In the genomic region with DNA sequence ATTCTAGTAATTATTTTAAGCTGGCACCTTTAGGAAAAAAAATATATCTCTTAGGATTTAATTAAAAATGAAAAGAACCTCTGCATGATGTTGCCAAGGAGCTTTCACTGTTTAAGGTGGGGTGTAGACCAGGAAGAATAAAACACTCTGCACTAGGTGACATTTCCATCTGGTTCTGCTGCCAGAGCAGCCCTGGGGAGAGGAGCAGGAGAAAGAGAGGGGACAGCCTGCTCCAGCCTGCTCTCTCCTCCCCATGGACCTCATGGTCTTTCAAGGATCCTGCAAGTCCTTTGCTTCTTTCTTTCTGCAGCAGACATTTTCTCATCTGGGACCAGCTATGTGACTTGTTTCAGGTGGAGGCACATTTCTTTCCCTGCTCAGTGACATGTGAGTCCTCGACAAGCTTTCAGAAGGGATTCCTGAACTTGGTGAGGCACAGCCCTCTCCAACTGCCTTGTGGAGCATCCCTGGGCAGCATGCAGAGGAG, we compare ENCODE assay signal across 14 cellular contexts. TPM values are rescaled to one million over a fixed set of nuclear protein-coding genes. Genes with fewer than 3 reads are reported as not detected.
"Had no signal": no experiment of that assay in that cellular context is flagged by ENCODE, and none has a peak within 500 bp of the region (broad histone marks: within the 10 kb centered on the region; RNA-seq: fewer than 3 reads in every experiment).

No MANE protein-coding gene starts in this region.

- H3K36me3 ChIP-seq: heart left ventricle, stomach, tibial nerve had no signal

- FAIRE-seq: endothelial cell of umbilical vein, islet of Langerhans had no signal

- ATAC-seq: activated CD4-positive, alpha-beta T cell treated with anti-CD3 and anti-CD28 coated beads for 36 hours; activated CD8-positive, alpha-beta T cell treated with anti-CD3 and anti-CD28 coated beads, Interleukin-2, amount 10 ng/mL, durations not matched to agents 7 days and 5 days had no signal

- H3K27me3 ChIP-seq: heart left ventricle, stomach, tibial nerve had no signal

- H3K27ac ChIP-seq: stomach had no signal

- H3K4me3 ChIP-seq: heart left ventricle, stomach, tibial nerve had no signal

- H3K9me3 ChIP-seq: heart left ventricle, stomach, tibial nerve had no signal

- DNase-seq: activated CD4-positive, alpha-beta T cell treated with anti-CD3 and anti-CD28 coated beads for 36 hours; activated CD8-positive, alpha-beta T cell treated with anti-CD3 and anti-CD28 coated beads, Interleukin-2, amount 10 ng/mL, durations not matched to agents 7 days and 5 days; activated naive CD4-positive, alpha-beta T cell treated with anti-CD3 and anti-CD28 coated beads for 36 hours; heart left ventricle; left ventricle myocardium superior; mesendoderm; SHP77 treated with DMSO at 0.1 percent for 48 hours; stimulated activated CD4-positive, alpha-beta T cell treated with anti-CD3 and anti-CD28 coated beads, Interleukin-4, amount 100 ng/mL, for 1 hour; stomach had no signal

RNA-seq across cellular contexts. Expression of a gene that starts 45.0 kb away (rescaled TPM):
- total RNA-seq: activated CD4-positive, alpha-beta T cell treated with anti-CD3 and anti-CD28 coated beads for 36 hours; activated CD8-positive, alpha-beta T cell treated with anti-CD3 and anti-CD28 coated beads, Interleukin-2, amount 10 ng/mL, durations not matched to agents 7 days and 5 days; activated naive CD4-positive, alpha-beta T cell treated with anti-CD3 and anti-CD28 coated beads for 36 hours; activated T-helper 1 cell treated with anti-CD3 and anti-CD28 coated beads, Interleukin-12 subunit alpha, Interleukin-12 subunit beta, Interleukin-2, Interleukin-4 antibody, amounts not matched to agents 30 ng/mL and 10 ng/mL and 1 ng/mL, durations not matched to agents 14 hours and 24 hours and 36 hours; T-helper 2 cell treated with Interferon-gamma antibody and Interleukin-4, amounts not matched to agents 100 ng/mL and 5 ng/mL, for 36 hours had no signal
